ENCODE assay signal across 8 cellular contexts in genomic region chr13:21297914-21298831, GRCh38.
A peak's percentile ranks its signal among the peaks of the same experiment; 100 is the strongest.
DNase-seq lines count a peak whose midpoint lies in the region; ATAC-seq and TF ChIP-seq lines count a peak whose summit lies in the region.

No MANE protein-coding gene starts in this region.

- H3K27me3 Mint-ChIP-seq in activated CD4-positive, alpha-beta T cell treated with anti-CD3 and anti-CD28 coated beads for 36 hours, result no peaks in the 10 kb centered on the region

- peak; percentile 92 for ATAC-seq in HG03432 (IDR thresholded peaks at IDR 0.05; ENCODE audit: unreplicated experiment)
- ATAC-seq in activated CD4-positive, alpha-beta T cell treated with anti-CD3 and anti-CD28 coated beads for 36 hours, result peak; percentile 93

- peaks cover 4% of the 10 kb centered on the region for H3K36me3 Mint-ChIP-seq in activated CD4-positive, alpha-beta T cell treated with anti-CD3 and anti-CD28 coated beads for 36 hours (ENCODE audit: low read depth)

- peak overlapping the region; percentile 51 for H3K27ac ChIP-seq in colonic mucosa

- peak; percentile 36 for TF ChIP-seq POLR2A in GM19193 (IDR thresholded peaks at IDR 0.05; ENCODE audit: extremely low read depth, insufficient read depth, insufficient read length)

- no peaks in the 10 kb centered on the region; the same call in 1 of the 2 replicates for H3K27me3 ChIP-seq in BE2C
- H3K27me3 ChIP-seq in colonic mucosa, result no peaks in the 10 kb centered on the region

- H3K9me3 Mint-ChIP-seq in activated CD4-positive, alpha-beta T cell treated with anti-CD3 and anti-CD28 coated beads for 36 hours (ENCODE audit: low read depth), result no peaks in the 10 kb centered on the region

- CTCF ChIA-PET in activated CD4-positive, alpha-beta T cell treated with anti-CD3 and anti-CD28 coated beads for 36 hours (lab: Charles Lee), result interaction anchor here (0.7 to 5.2 kb wide), 21 partner anchors 10 to 909 kb away, joined by 3 to 90 read pairs (median 4); partner anchors contain the start of genes MICU2, MRPL57, SKA3 and ZDHHC20

- peaks cover 25% of the 10 kb centered on the region for H3K4me1 Mint-ChIP-seq in activated CD4-positive, alpha-beta T cell treated with anti-CD3 and anti-CD28 coated beads for 36 hours

- H3K9me3 ChIP-seq in BE2C (no peaks in the 10 kb centered on the region), colonic mucosa (no peaks in the 10 kb centered on the region)

- DNase-seq in BE2C, result peak; percentile 87
- peak; percentile 66 for DNase-seq in NCI-H446 treated with DMSO at 0.1 percent for 48 hours (lab: John Stamatoyannopoulos, UW)
- DNase-seq in activated CD4-positive, alpha-beta T cell treated with anti-CD3 and anti-CD28 coated beads for 36 hours, result peak; percentile 93
- DNase-seq in colonic mucosa, result peak; percentile 88
- DNase-seq in kidney tubule cell (ENCODE audit: low spot score), result peak; percentile 95
- peak; percentile 49 to 71 for DNase-seq in stimulated activated CD4-positive, alpha-beta T cell treated with anti-CD3 and anti-CD28 coated beads, Interleukin-1b, Interleukin-23, amount 100 ng/mL, for 1 hour (ENCODE audit: low read depth in 2 of 2)

- H3K9ac ChIP-seq in colonic mucosa (ENCODE audit: low read depth in 2 of 2, low read length in 2 of 2), result peak overlapping the region; percentile 71 to 73

- H3K27ac Mint-ChIP-seq in activated CD4-positive, alpha-beta T cell treated with anti-CD3 and anti-CD28 coated beads for 36 hours, result peak overlapping the region; percentile 82

- no peaks in the 10 kb centered on the region for H3K4me1 ChIP-seq in BE2C
- H3K4me1 ChIP-seq in colonic mucosa, result no peaks in the 10 kb centered on the region

- no peaks in the 10 kb centered on the region for H3K36me3 ChIP-seq in BE2C
- no peaks in the 10 kb centered on the region for H3K36me3 ChIP-seq in colonic mucosa

- H3K4me3 Mint-ChIP-seq in activated CD4-positive, alpha-beta T cell treated with anti-CD3 and anti-CD28 coated beads for 36 hours, result peak overlapping the region; percentile 84

- POLR2A ChIA-PET in activated CD4-positive, alpha-beta T cell treated with anti-CD3 and anti-CD28 coated beads for 36 hours (lab: Charles Lee), result interaction anchor here (1.0 to 1.8 kb wide), 3 partner anchors 31 to 305 kb away, joined by 3 to 7 read pairs (median 3); partner anchors contain the start of genes MICU2, MRPL57 and SKA3

- H3K4me3 ChIP-seq in BE2C (ENCODE audit: low read depth, low read length), result peak overlapping the region; percentile 81
- peak overlapping the region; percentile 91 for H3K4me3 ChIP-seq in colonic mucosa

- TF ChIP-seq CTCF in BE2C (IDR thresholded peaks at IDR 0.05; ENCODE audit: low read depth, low read length), result peak; percentile 82
- peak; percentile 90 for TF ChIP-seq CTCF in colonic mucosa (IDR thresholded peaks at IDR 0.05)

- intact Hi-C loops in activated CD4-positive, alpha-beta T cell treated with anti-CD3 and anti-CD28 coated beads for 36 hours (cut with DNase I, micrococcal nuclease), result loop anchor here (1.0 to 5.0 kb wide), 11 partner anchors 121 to 526 kb away; partner anchors contain the start of genes FGF9 (in 2 of the 2), MICU2 (in 2 of the 2), MRPL57 (in 2 of the 2) and SKA3 (in 2 of the 2)
- intact Hi-C loops in colonic mucosa (cut with DNase I), result loop anchor here (2.0 kb wide), 1 partner anchor 181 kb away; no protein-coding TSS in a partner anchor

Comparison
In these comparisons a context has a peak if more than half of its experiments do, and no peak if none do; other contexts are left out.
1. Peak in every context shown above with its lines: DNase-seq, ATAC-seq, H3K4me3 ChIP-seq and H3K27ac ChIP-seq.